19 cellular contexts compared by ENCODE assay signal in the genomic region with DNA sequence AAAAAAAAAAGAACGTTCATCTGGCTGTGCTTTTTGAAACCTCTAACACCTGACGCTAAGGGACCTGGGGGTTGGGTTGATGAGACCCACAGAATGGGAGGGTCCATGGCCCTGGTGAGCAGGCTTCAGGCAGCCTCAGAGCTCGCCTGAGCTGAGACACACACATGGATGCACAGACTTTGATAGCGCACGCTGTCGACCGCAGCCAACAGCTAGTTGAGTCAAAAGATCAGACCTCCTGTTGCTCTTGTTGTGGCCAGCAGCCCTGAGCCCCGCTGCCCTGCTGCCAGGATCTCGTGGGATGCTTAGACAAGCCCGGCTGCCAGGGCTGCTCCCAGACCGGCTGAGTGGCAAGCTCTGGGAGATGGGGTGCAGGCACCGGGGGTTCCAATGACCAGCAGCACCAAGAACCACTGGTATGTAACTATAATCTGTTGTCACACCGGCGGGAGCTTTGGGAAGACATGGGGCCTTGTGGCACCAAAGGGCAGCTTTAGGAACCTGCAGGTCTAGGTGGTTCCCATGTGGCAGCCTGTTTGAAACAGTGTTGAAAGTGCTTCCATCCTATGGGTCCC. TPM values are rescaled to one million over a fixed set of nuclear protein-coding genes. Genes with fewer than 3 reads are reported as not detected.
DNase-seq lines count a peak whose midpoint lies in the region; ATAC-seq and TF ChIP-seq lines count a peak whose summit lies in the region.
"Had no signal": no experiment of that assay in that cellular context is flagged by ENCODE, and none has a peak within 500 bp of the region (broad histone marks: within the 10 kb centered on the region; RNA-seq: fewer than 3 reads in every experiment).

No MANE protein-coding gene starts in this region.

- TF ChIP-seq POLR2A in gastroesophageal sphincter (IDR thresholded peaks at IDR 0.05): no peak

- H3K27ac Mint-ChIP-seq in activated CD8-positive, alpha-beta memory T cell treated with anti-CD3 and anti-CD28 coated beads, Interleukin-2, amount 10 ng/mL, durations not matched to agents 7 days and 5 days: peak overlapping the region; percentile 52
- H3K27ac Mint-ChIP-seq in T-cell: no peak overlapping the region

- no peaks in the 10 kb centered on the region for H3K27me3 ChIP-seq in neuronal stem cell (ENCODE audit: control insufficient read depth in 3 of 3, insufficient read depth in 3 of 3, low read depth in 1 of 3, low read length in 3 of 3)
- no peaks in the 10 kb centered on the region for H3K27me3 ChIP-seq in gastroesophageal sphincter

- H3K4me3 Mint-ChIP-seq in activated CD8-positive, alpha-beta memory T cell treated with anti-CD3 and anti-CD28 coated beads, Interleukin-2, amount 10 ng/mL, durations not matched to agents 7 days and 5 days: peak overlapping the region; percentile 18
- no peak overlapping the region for H3K4me3 Mint-ChIP-seq in T-cell
- H3K4me3 Mint-ChIP-seq: CD4-positive, alpha-beta memory T cell had no signal

- peak; percentile 48 for ATAC-seq in activated CD8-positive, alpha-beta memory T cell treated with anti-CD3 and anti-CD28 coated beads, Interleukin-2, amount 10 ng/mL, durations not matched to agents 7 days and 5 days
- peak in 3 of 4 experiments; percentile 19 to 48 (median 29) for ATAC-seq in T-cell (replicated peaks in 1 of 4)
- ATAC-seq in gastroesophageal sphincter: no peak
- no peak for ATAC-seq in HG03469 (IDR thresholded peaks at IDR 0.05; ENCODE audit: unreplicated experiment)
- ATAC-seq: Panc1 had no signal

- TF ChIP-seq CTCF in gastroesophageal sphincter (IDR thresholded peaks at IDR 0.05): no peak

- POLR2A ChIA-PET in T-cell (lab: Charles Lee): interaction anchor here in 1 of 2 donors (0.6 kb wide), 1 partner anchor 126 kb away, joined by 4 read pairs; no protein-coding TSS in a partner anchor

- H2BK120ac ChIP-seq in neuronal stem cell (ENCODE audit: low read depth, low read length): peak overlapping the region; percentile 14

- WGBS in neuronal stem cell (ENCODE audit: extremely low coverage in 2 of 2, insufficient read length in 2 of 2, insufficient replicate concordance in 1 of 2), 2 donors: no CpG with 5 or more reads among the region's 14 CpGs
- WGBS in gastroesophageal sphincter (ENCODE audit: low coverage in 1 of 2), 2 donors: 98 to 100% methylated on average over 1 to 9 of the region's 14 CpGs

- H3K23ac ChIP-seq in neuronal stem cell (ENCODE audit: low read depth, low read length, poor library complexity): peak overlapping the region; percentile 82

- H3K18ac ChIP-seq in neuronal stem cell (ENCODE audit: low read length): peak overlapping the region; percentile 96

- H3K9me3 Mint-ChIP-seq in activated CD8-positive, alpha-beta memory T cell treated with anti-CD3 and anti-CD28 coated beads, Interleukin-2, amount 10 ng/mL, durations not matched to agents 7 days and 5 days (ENCODE audit: low read depth): peaks cover 5% of the 10 kb centered on the region
- H3K9me3 Mint-ChIP-seq in T-cell: peaks cover 4 to 5% (median 5%) of the 10 kb centered on the region in 3 donors

- H3K4me1 ChIP-seq in neuronal stem cell (ENCODE audit: control insufficient read depth in 2 of 2, insufficient read depth in 1 of 2, low read depth in 1 of 2, low read length in 2 of 2): peaks cover 9 to 21% of the 10 kb centered on the region in 2 donors
- peaks cover 0 to 24% (median 18%) of the 10 kb centered on the region in 3 donors for H3K4me1 ChIP-seq in gastroesophageal sphincter
- H3K4me1 ChIP-seq: BE2C had no signal

- H3K4ac ChIP-seq in neuronal stem cell (ENCODE audit: low read length): peak overlapping the region; percentile 54

- DNase-seq in activated CD8-positive, alpha-beta memory T cell treated with anti-CD3 and anti-CD28 coated beads, Interleukin-2, amount 10 ng/mL, durations not matched to agents 7 days and 5 days: peak; percentile 76
- no peak for DNase-seq in activated CD8-positive, alpha-beta memory T cell treated with anti-CD3 and anti-CD28 coated beads, Interleukin-2, amount 50 U/mL, for 4 hours
- DNase-seq in T-cell (no peak), astrocyte of the hippocampus (ENCODE audit: low read depth, low spot score) (peak; percentile 51), neuronal stem cell (ENCODE audit: low spot score) (no peak), medulla oblongata (ENCODE audit: extremely low spot score) (no peak)
- DNase-seq: BE2C; CD4-positive, alpha-beta memory T cell; DMS153; GDM1; KBM-7; NCI-H1105; NCI-H2081; NCI-H2171 treated with DMSO at 0.1 percent for 48 hours; NCI-H446 treated with DMSO at 0.1 percent for 48 hours had no signal

- peak overlapping the region; percentile 54 for H2BK5ac ChIP-seq in neuronal stem cell (ENCODE audit: low read length)

- H3K9ac ChIP-seq in neuronal stem cell (ENCODE audit: low read depth, low read length, poor library complexity): peak overlapping the region; percentile 25

- no peak overlapping the region for H2AFZ ChIP-seq in neuronal stem cell (ENCODE audit: low read length)

- no peak overlapping the region for H3K27ac ChIP-seq in neuronal stem cell (replicated peaks; ENCODE audit: low read length)
- no peak overlapping the region for H3K27ac ChIP-seq in gastroesophageal sphincter

- peaks cover 85% of the 10 kb centered on the region for H3K4me1 Mint-ChIP-seq in activated CD8-positive, alpha-beta memory T cell treated with anti-CD3 and anti-CD28 coated beads, Interleukin-2, amount 10 ng/mL, durations not matched to agents 7 days and 5 days
- peaks cover 9 to 17% (median 13%) of the 10 kb centered on the region in 3 donors for H3K4me1 Mint-ChIP-seq in T-cell

- H3K36me3 Mint-ChIP-seq in activated CD8-positive, alpha-beta memory T cell treated with anti-CD3 and anti-CD28 coated beads, Interleukin-2, amount 10 ng/mL, durations not matched to agents 7 days and 5 days: peaks cover 38% of the 10 kb centered on the region
- peaks cover 7% of the 10 kb centered on the region for H3K36me3 Mint-ChIP-seq in T-cell

- H3K36me3 ChIP-seq in neuronal stem cell (replicated peaks in 1 of 2; ENCODE audit: control insufficient read depth in 2 of 2, insufficient read depth in 2 of 2, low read length in 2 of 2): no peaks in the 10 kb centered on the region
- H3K36me3 ChIP-seq in gastroesophageal sphincter: no peaks in the 10 kb centered on the region
- H3K36me3 ChIP-seq: BE2C, HAP-1 had no signal

- no peaks in the 10 kb centered on the region for H3K79me1 ChIP-seq in neuronal stem cell (ENCODE audit: low read depth, low read length)

- H3K27me3 Mint-ChIP-seq in activated CD8-positive, alpha-beta memory T cell treated with anti-CD3 and anti-CD28 coated beads, Interleukin-2, amount 10 ng/mL, durations not matched to agents 7 days and 5 days: no peaks in the 10 kb centered on the region
- no peaks in the 10 kb centered on the region for H3K27me3 Mint-ChIP-seq in T-cell
- H3K27me3 Mint-ChIP-seq: CD4-positive, alpha-beta memory T cell had no signal

- no peak overlapping the region for H4K8ac ChIP-seq in neuronal stem cell (ENCODE audit: low read depth, low read length)

- no peak overlapping the region for H3K4me2 ChIP-seq in neuronal stem cell (ENCODE audit: insufficient read depth, low read length, poor library complexity, severe bottlenecking)

- peak overlapping the region in 1 of 2 donors; percentile 12 for H3K4me3 ChIP-seq in neuronal stem cell (ENCODE audit: low read length in 2 of 2)
- H3K4me3 ChIP-seq in gastroesophageal sphincter: no peak overlapping the region
- H3K4me3 ChIP-seq: HAP-1 had no signal

- peak overlapping the region; percentile 98 for H2AK5ac ChIP-seq in neuronal stem cell (ENCODE audit: low read depth, low read length)

- TF ChIP-seq EP300 in gastroesophageal sphincter (IDR thresholded peaks at IDR 0.05): no peak

- peak overlapping the region; percentile 51 for H2BK12ac ChIP-seq in neuronal stem cell (ENCODE audit: low read length)

- peak overlapping the region; percentile 41 for H4K91ac ChIP-seq in neuronal stem cell (ENCODE audit: low read depth, low read length, poor library complexity)

- peak overlapping the region; percentile 90 for H2BK15ac ChIP-seq in neuronal stem cell (ENCODE audit: low read length)

- CTCF ChIA-PET in activated CD8-positive, alpha-beta memory T cell treated with anti-CD3 and anti-CD28 coated beads, Interleukin-2, amount 10 ng/mL, durations not matched to agents 7 days and 5 days (lab: Charles Lee): interaction anchor here (0.9 to 1.5 kb wide), 5 partner anchors 12 to 31 kb away, joined by 3 to 6 read pairs (median 3); no protein-coding TSS in a partner anchor
- CTCF ChIA-PET in T-cell (lab: Charles Lee): no interaction called here

- H3K14ac ChIP-seq in neuronal stem cell (ENCODE audit: low read length): peak overlapping the region; percentile 32

- peaks cover 6% of the 10 kb centered on the region in 2 donors for H3K9me3 ChIP-seq in neuronal stem cell (replicated peaks in 1 of 2; ENCODE audit: control insufficient read depth in 2 of 2, insufficient read depth in 1 of 2, low read depth in 1 of 2, low read length in 2 of 2)
- no peaks in the 10 kb centered on the region for H3K9me3 ChIP-seq in gastroesophageal sphincter
- H3K9me3 ChIP-seq: BE2C, HAP-1 had no signal

RNA-seq across cellular contexts. Expression of a gene that starts 20.0 kb away (rescaled TPM):
- total RNA-seq in activated CD8-positive, alpha-beta memory T cell treated with anti-CD3 and anti-CD28 coated beads, Interleukin-2, amount 10 ng/mL, durations not matched to agents 7 days and 5 days: 10 to 100 TPM; 37.9 to 73.9 TPM
- total RNA-seq in T-cell (10 to 100 TPM in 3 of 5 donors, 1 to 10 TPM in 2; 6.2 to 12.3 (median 10.2) TPM), gastroesophageal sphincter (10 to 100 TPM in 2 of 4 donors, 1 to 10 TPM in 2; 7.9 to 30.5 (median 10.4) TPM)
- polyA plus RNA-seq in neuronal stem cell (2013, experiment 1 of 2): 8.0 TPM
- 8.4 TPM for polyA plus RNA-seq in neuronal stem cell (2013, experiment 2 of 2)

Comparison
In these comparisons a context has a peak if more than half of its experiments do, and no peak if none do; other contexts are left out.
1. DNase-seq: peak in activated CD8-positive, alpha-beta memory T cell treated with anti-CD3 and anti-CD28 coated beads, Interleukin-2, amount 10 ng/mL, durations not matched to agents 7 days and 5 days (single experiment) and astrocyte of the hippocampus (single experiment); none in activated CD8-positive, alpha-beta memory T cell treated with anti-CD3 and anti-CD28 coated beads, Interleukin-2, amount 50 U/mL, for 4 hours (single experiment), T-cell (0 of 34), neuronal stem cell (single experiment) and medulla oblongata (single experiment).
2. ATAC-seq: peak in activated CD8-positive, alpha-beta memory T cell treated with anti-CD3 and anti-CD28 coated beads, Interleukin-2, amount 10 ng/mL, durations not matched to agents 7 days and 5 days (single experiment) and T-cell (3 of 4); none in gastroesophageal sphincter (single experiment) and HG03469 (single experiment).